In genomic region chr2:39737661-39738060, GRCh38 we compare ENCODE assay signal across 13 cellular contexts. TPM values are rescaled to one million over a fixed set of nuclear protein-coding genes. Genes with fewer than 3 reads are reported as not detected.
DNase-seq lines count a peak whose midpoint lies in the region; ATAC-seq and TF ChIP-seq lines count a peak whose summit lies in the region.
"Had no signal": no experiment of that assay in that cellular context is flagged by ENCODE, and none has a peak within 500 bp of the region (broad histone marks: within the 10 kb centered on the region; RNA-seq: fewer than 3 reads in every experiment).

No MANE protein-coding gene starts in this region.

- no peaks in the 10 kb centered on the region for H3K27me3 ChIP-seq in right cardiac atrium (ENCODE audit: control insufficient read depth, insufficient read depth)
- no peaks in the 10 kb centered on the region for H3K27me3 ChIP-seq in kidney epithelial cell (ENCODE audit: control insufficient read depth, insufficient read depth, low read length)
- no peaks in the 10 kb centered on the region for H3K27me3 ChIP-seq in aorta (ENCODE audit: control insufficient read depth in 1 of 2, insufficient read depth in 2 of 2, low read length in 1 of 2)
- no peaks in the 10 kb centered on the region for H3K27me3 ChIP-seq in prostate gland (replicated peaks; ENCODE audit: insufficient read depth)
- H3K27me3 ChIP-seq in foreskin keratinocyte: no peaks in the 10 kb centered on the region

- TF ChIP-seq POLR2A in prostate gland (IDR thresholded peaks at IDR 0.05): no peak

- H3K9me3 ChIP-seq in right cardiac atrium (ENCODE audit: control insufficient read depth, low read length) (no peaks in the 10 kb centered on the region), aorta (ENCODE audit: control insufficient read depth, low read length) (no peaks in the 10 kb centered on the region), prostate gland (no peaks in the 10 kb centered on the region)

- peak in 2 of 3 donors; percentile 25 to 42 for DNase-seq in right cardiac atrium
- no peak for DNase-seq in Right ventricle myocardium superior
- peak; percentile 59 for DNase-seq in brain pericyte (ENCODE audit: low read depth, low spot score)
- peak; percentile 50 for DNase-seq in kidney epithelial cell (ENCODE audit: low read depth)
- peak; percentile 85 to 91 for DNase-seq in aorta
- no peak for DNase-seq in prostate gland (ENCODE audit: low spot score)
- DNase-seq in foreskin keratinocyte: no peak
- DNase-seq: activated CD4-positive, CD25-positive, alpha-beta regulatory T cell; activated naive CD8-positive, alpha-beta T cell treated with anti-CD3 and anti-CD28 coated beads, Interleukin-2, amount 50 U/mL, for 24 hours; NCI-H526 had no signal

- 66% methylated on average over 8 of the region's 8 CpGs for whole genome bisulfite sequencing in right cardiac atrium
- 5 to 7% methylated on average over 8 of the region's 8 CpGs for WGBS in aorta, 2 donors
- WGBS in prostate gland: 78% methylated on average over 8 of the region's 8 CpGs

- ATAC-seq in right cardiac atrium (peak; percentile 62 to 73), Right ventricle myocardium superior (ENCODE audit: poor library complexity) (no peak), aorta (ENCODE audit: low FRiP score) (peak; percentile 80), foreskin keratinocyte (no peak), GM21390 (IDR thresholded peaks at IDR 0.05; ENCODE audit: unreplicated experiment) (no peak)
- ATAC-seq: activated naive CD8-positive, alpha-beta T cell treated with anti-CD3 and anti-CD28 coated beads, Interleukin-2, amount 50 U/mL, for 24 hours; GM12878 had no signal

- intact Hi-C loops in right cardiac atrium (cut with DNase I) (no loop called here), Right ventricle myocardium superior (cut with DNase I) (no loop called here), aorta (cut with DNase I) (loop anchor here in 1 of 2 donors (5.0 kb wide), 1 partner anchor 40 kb away; the partner anchor contains the start of gene THUMPD2), prostate gland (cut with DNase I) (loop anchor here (10.0 kb wide), 1 partner anchor 143 kb away; no protein-coding TSS in a partner anchor)

- H3K4me3 ChIP-seq in right cardiac atrium (ENCODE audit: low read length) (no peak overlapping the region), kidney epithelial cell (ENCODE audit: low read depth, low read length) (no peak overlapping the region), aorta (ENCODE audit: low read length in 2 of 2) (peak overlapping the region; percentile 40 to 74), prostate gland (no peak overlapping the region)
- H3K4me3 ChIP-seq: GM12878, skin epidermis had no signal

- H3K27ac ChIP-seq in right cardiac atrium (ENCODE audit: low read length) (no peak overlapping the region), aorta (ENCODE audit: low read depth in 1 of 2, low read length in 2 of 2) (peak overlapping the region; percentile 69 to 98), prostate gland (no peak overlapping the region), foreskin keratinocyte (no peak overlapping the region)

- peaks cover 7% of the 10 kb centered on the region for H3K4me1 ChIP-seq in right cardiac atrium (ENCODE audit: control insufficient read depth, insufficient read depth, low read length)
- H3K4me1 ChIP-seq in aorta (ENCODE audit: control insufficient read depth in 1 of 2, insufficient read depth in 2 of 2, low read length in 2 of 2): peaks cover 6 to 10% of the 10 kb centered on the region in 2 donors
- no peaks in the 10 kb centered on the region for H3K4me1 ChIP-seq in prostate gland (replicated peaks)
- peaks cover 10% of the 10 kb centered on the region for H3K4me1 ChIP-seq in foreskin keratinocyte

- TF ChIP-seq CTCF in kidney epithelial cell (IDR thresholded peaks at IDR 0.05; ENCODE audit: insufficient read depth, low read length, poor library complexity, severe bottlenecking) (no peak), prostate gland (IDR thresholded peaks at IDR 0.05) (no peak), foreskin keratinocyte (conservative IDR thresholded peaks at IDR 0.05) (no peak)

- H3K36me3 ChIP-seq in kidney epithelial cell (ENCODE audit: control insufficient read depth, insufficient read depth, low read length): no peaks in the 10 kb centered on the region
- no peaks in the 10 kb centered on the region for H3K36me3 ChIP-seq in aorta (ENCODE audit: control insufficient read depth in 1 of 2, insufficient read depth in 2 of 2, low read length in 1 of 2)
- peaks cover 0 to 4% of the 10 kb centered on the region in 2 donors for H3K36me3 ChIP-seq in prostate gland

RNA-seq across cellular contexts. Expression of gene THUMPD2, which starts 41.4 kb away (rescaled TPM):
- 10 to 100 TPM in 1 of 4 donors, 1 to 10 TPM in 3; 7.3 to 10.6 (median 8.5) TPM for total RNA-seq in right cardiac atrium
- polyA plus RNA-seq in right cardiac atrium: 6.5 TPM
- total RNA-seq in Right ventricle myocardium superior: 5.7 TPM
- total RNA-seq in kidney epithelial cell: 6.6 and 11.5 TPM in 2 replicates
- total RNA-seq in aorta: 10 to 100 TPM; 14.8 to 19.7 TPM
- 10 to 100 TPM; 17.8 to 18.9 TPM for polyA plus RNA-seq in aorta
- 10 to 100 TPM; 16.7 to 17.0 TPM for total RNA-seq in prostate gland
- 11.7 and 12.9 TPM in 2 replicates for total RNA-seq in foreskin keratinocyte
- 7.2 and 8.8 TPM in 2 replicates for polyA plus RNA-seq in foreskin keratinocyte

Comparison
In these comparisons a context has a peak if more than half of its experiments do, and no peak if none do; other contexts are left out.
1. ATAC-seq: peak in right cardiac atrium (2 of 2) and aorta (single experiment); none in Right ventricle myocardium superior (single experiment), foreskin keratinocyte (single experiment) and GM21390 (single experiment).
2. DNase-seq: peak in right cardiac atrium (2 of 3), brain pericyte (single experiment), kidney epithelial cell (single experiment) and aorta (2 of 2); none in Right ventricle myocardium superior (single experiment), prostate gland (single experiment) and foreskin keratinocyte (0 of 2).
3. H3K27ac ChIP-seq: peak in aorta (2 of 2); none in right cardiac atrium (single experiment), prostate gland (0 of 2) and foreskin keratinocyte (single experiment).
4. H3K4me3 ChIP-seq: peak in aorta (2 of 2); none in right cardiac atrium (single experiment), kidney epithelial cell (single experiment) and prostate gland (0 of 2).